ENCODE assay signal across 25 cellular contexts in genomic region chrX:9681422-9681821, GRCh38.
DNase-seq lines count a peak whose midpoint lies in the region; ATAC-seq and TF ChIP-seq lines count a peak whose summit lies in the region.
"Had no signal": no experiment of that assay in that cellular context is flagged by ENCODE, and none has a peak within 500 bp of the region (broad histone marks: within the 10 kb centered on the region; RNA-seq: fewer than 3 reads in every experiment).

No MANE protein-coding gene starts in this region.

- dilution Hi-C loops in mammary epithelial cell (cut with HindIII; ENCODE audit: low sequenced_read_pairs): no loop called here

- DNase-seq in MCF 10A (ENCODE audit: unreplicated experiment) (peak; percentile 63), mammary epithelial cell (no peak), astrocyte of the hippocampus (ENCODE audit: low read depth, low spot score) (peak; percentile 75), glomerular visceral epithelial cell (ENCODE audit: extremely low spot score) (peak; percentile 70)
- no peak for DNase-seq in CD4-positive, alpha-beta T cell
- no peak for DNase-seq in activated naive CD4-positive, alpha-beta T cell treated with anti-CD3 and anti-CD28 coated beads, Interleukin-2, amount 10 ng/mL, durations not matched to agents 7 days and 5 days
- DNase-seq: 8988T; activated naive CD8-positive, alpha-beta T cell treated with anti-CD3 and anti-CD28 coated beads, Interleukin-2, amount 10 ng/mL, durations not matched to agents 7 days and 5 days; C1 segment of cervical spinal cord; DMS 273 treated with DMSO at 0.1 percent for 48 hours; dorsolateral prefrontal cortex; erythroblast; KBM-7; NCI-H1048; NCI-H2081; NCI-H524 treated with DMSO at 0.1 percent for 48 hours; T-helper 1 cell had no signal

- H3K4me1 ChIP-seq in mammary epithelial cell (ENCODE audit: insufficient read depth, low read length): no peaks in the 10 kb centered on the region
- H3K4me1 ChIP-seq: prostate gland had no signal

- H3K36me3 ChIP-seq in mammary epithelial cell (ENCODE audit: insufficient read depth, low read length): no peaks in the 10 kb centered on the region
- H3K36me3 ChIP-seq: prostate gland had no signal

- H3K9ac ChIP-seq in mammary epithelial cell (ENCODE audit: insufficient read depth, low read length): no peak overlapping the region

- no peaks in the 10 kb centered on the region for H3K27me3 ChIP-seq in mammary epithelial cell (ENCODE audit: insufficient read depth, low read length)
- no peaks in the 10 kb centered on the region for H3K27me3 ChIP-seq in CD4-positive, alpha-beta T cell (ENCODE audit: control insufficient read depth, insufficient read depth, low read length)
- H3K27me3 ChIP-seq: hepatocyte had no signal

- peaks cover 5% of the 10 kb centered on the region for H3K9me3 ChIP-seq in mammary epithelial cell (replicated peaks; ENCODE audit: insufficient read depth, low read length)
- no peaks in the 10 kb centered on the region for H3K9me3 ChIP-seq in CD4-positive, alpha-beta T cell (ENCODE audit: control insufficient read depth, low read length)
- H3K9me3 ChIP-seq: prostate gland had no signal

- BruUV-seq in MCF 10A (replicated peaks; lab: Mats Ljungman, UMichigan): no TSS peak
- BruUV-seq in mammary epithelial cell (replicated peaks; lab: Mats Ljungman, UMichigan): no TSS peak

- no peaks in the 10 kb centered on the region for H4K20me1 ChIP-seq in mammary epithelial cell (ENCODE audit: insufficient read depth, low read length)

- H3K4me1 Mint-ChIP-seq in MCF 10A (ENCODE audit: insufficient read depth, unreplicated experiment): peaks cover 18% of the 10 kb centered on the region
- peaks cover 18% of the 10 kb centered on the region for H3K4me1 Mint-ChIP-seq in CD4-positive, alpha-beta T cell (ENCODE audit: low read depth)
- H3K4me1 Mint-ChIP-seq in activated naive CD4-positive, alpha-beta T cell treated with anti-CD3 and anti-CD28 coated beads, Interleukin-2, amount 10 ng/mL, durations not matched to agents 7 days and 5 days: peaks cover 27% of the 10 kb centered on the region

- H3K36me3 Mint-ChIP-seq in MCF 10A (ENCODE audit: insufficient read depth, unreplicated experiment): peaks cover 13% of the 10 kb centered on the region
- H3K36me3 Mint-ChIP-seq in CD4-positive, alpha-beta T cell (ENCODE audit: low read depth): peaks cover 61% of the 10 kb centered on the region
- peaks cover 25% of the 10 kb centered on the region for H3K36me3 Mint-ChIP-seq in activated naive CD4-positive, alpha-beta T cell treated with anti-CD3 and anti-CD28 coated beads, Interleukin-2, amount 10 ng/mL, durations not matched to agents 7 days and 5 days

- H3K4me3 Mint-ChIP-seq in MCF 10A (ENCODE audit: unreplicated experiment): no peak overlapping the region
- no peak overlapping the region for H3K4me3 Mint-ChIP-seq in CD4-positive, alpha-beta T cell
- H3K4me3 Mint-ChIP-seq in activated naive CD4-positive, alpha-beta T cell treated with anti-CD3 and anti-CD28 coated beads, Interleukin-2, amount 10 ng/mL, durations not matched to agents 7 days and 5 days: no peak overlapping the region
- H3K4me3 Mint-ChIP-seq: activated naive CD8-positive, alpha-beta T cell treated with anti-CD3 and anti-CD28 coated beads, Interleukin-2, amount 10 ng/mL, durations not matched to agents 7 days and 5 days; GM23338; memory B cell; natural killer cell treated with Interleukin-12 subunit alpha and Interleukin-12 subunit beta and Interleukin-15 and Interleukin-18, amount 100 ng/mL, for 72 hours had no signal

- H3K79me2 ChIP-seq in mammary epithelial cell (ENCODE audit: insufficient read depth, low read length): no peaks in the 10 kb centered on the region
- H3K79me2 ChIP-seq: hepatocyte had no signal

- intact Hi-C loops in MCF 10A (cut with micrococcal nuclease) (no loop called here), mammary epithelial cell (cut with micrococcal nuclease) (no loop called here)
- intact Hi-C loops in CD4-positive, alpha-beta T cell (cut with DNase I, micrococcal nuclease): no loop called here

- TF ChIP-seq CTCF in MCF 10A (IDR thresholded peaks at IDR 0.05; ENCODE audit: unreplicated experiment) (no peak), mammary epithelial cell (conservative IDR thresholded peaks at IDR 0.05 in 1 of 2, IDR thresholded peaks at IDR 0.05 in 1 of 2; ENCODE audit: extremely low read depth in 1 of 2, insufficient read depth in 1 of 2, low read depth in 1 of 2, low read length in 2 of 2) (no peak)
- no peak for TF ChIP-seq CTCF in CD4-positive, alpha-beta T cell (IDR thresholded peaks at IDR 0.05)

- no peak overlapping the region for H3K27ac ChIP-seq in mammary epithelial cell (ENCODE audit: insufficient read depth, low read depth, low read length)
- H3K27ac ChIP-seq in CD4-positive, alpha-beta T cell (ENCODE audit: low read depth, low read length): no peak overlapping the region
- H3K27ac ChIP-seq: dorsolateral prefrontal cortex, hepatocyte, prostate gland had no signal

- no peaks in the 10 kb centered on the region for H3K9me3 Mint-ChIP-seq in MCF 10A (ENCODE audit: unreplicated experiment)
- H3K9me3 Mint-ChIP-seq in CD4-positive, alpha-beta T cell: no peaks in the 10 kb centered on the region
- peaks cover 10% of the 10 kb centered on the region for H3K9me3 Mint-ChIP-seq in activated naive CD4-positive, alpha-beta T cell treated with anti-CD3 and anti-CD28 coated beads, Interleukin-2, amount 10 ng/mL, durations not matched to agents 7 days and 5 days
- H3K9me3 Mint-ChIP-seq: GM23338; natural killer cell treated with Interleukin-12 subunit alpha and Interleukin-12 subunit beta and Interleukin-15 and Interleukin-18, amount 100 ng/mL, for 72 hours had no signal

- H3K4me3 ChIP-seq in mammary epithelial cell (replicated peaks in 1 of 3; ENCODE audit: insufficient read depth in 1 of 3, low read depth in 2 of 3, low read length in 3 of 3): no peak overlapping the region
- H3K4me3 ChIP-seq: dorsolateral prefrontal cortex, GM23338, hepatocyte, prostate gland had no signal

- 57% methylated on average over 4 of the region's 4 CpGs for WGBS in mammary epithelial cell (ENCODE audit: low coverage, missing lambda C conversion rate)

- H2AFZ ChIP-seq in mammary epithelial cell (ENCODE audit: low read depth, low read length): no peak overlapping the region
- H2AFZ ChIP-seq: GM23338, hepatocyte had no signal

- POLR2A ChIA-PET in MCF 10A (lab: Yijun Ruan, JAX): no interaction called here
- POLR2A ChIA-PET in CD4-positive, alpha-beta T cell (lab: Charles Lee): no interaction called here

- in situ Hi-C loops in mammary epithelial cell (cut with MboI; ENCODE audit: low sequenced_read_pairs in 2 of 2): no loop called here

- ATAC-seq in CD4-positive, alpha-beta T cell (ENCODE audit: poor library complexity): no peak
- ATAC-seq in GM21360 (IDR thresholded peaks at IDR 0.05; ENCODE audit: unreplicated experiment) (no peak), HG02870 (IDR thresholded peaks at IDR 0.05; ENCODE audit: unreplicated experiment) (no peak)
- ATAC-seq: natural killer cell treated with Interleukin-12 subunit alpha and Interleukin-12 subunit beta and Interleukin-15 and Interleukin-18, amount 100 ng/mL, for 72 hours; Right ventricle myocardium inferior had no signal

- H3K27ac Mint-ChIP-seq in MCF 10A (ENCODE audit: low read depth, unreplicated experiment): no peak overlapping the region
- H3K27ac Mint-ChIP-seq in CD4-positive, alpha-beta T cell: no peak overlapping the region
- H3K27ac Mint-ChIP-seq in activated naive CD4-positive, alpha-beta T cell treated with anti-CD3 and anti-CD28 coated beads, Interleukin-2, amount 10 ng/mL, durations not matched to agents 7 days and 5 days: no peak overlapping the region
- H3K27ac Mint-ChIP-seq: activated naive CD8-positive, alpha-beta T cell treated with anti-CD3 and anti-CD28 coated beads, Interleukin-2, amount 10 ng/mL, durations not matched to agents 7 days and 5 days; GM23338; memory B cell; natural killer cell treated with Interleukin-12 subunit alpha and Interleukin-12 subunit beta and Interleukin-15 and Interleukin-18, amount 100 ng/mL, for 72 hours had no signal

- H3K27me3 Mint-ChIP-seq in MCF 10A (ENCODE audit: insufficient read depth, unreplicated experiment): peaks cover 16% of the 10 kb centered on the region
- no peaks in the 10 kb centered on the region for H3K27me3 Mint-ChIP-seq in CD4-positive, alpha-beta T cell
- no peaks in the 10 kb centered on the region for H3K27me3 Mint-ChIP-seq in activated naive CD4-positive, alpha-beta T cell treated with anti-CD3 and anti-CD28 coated beads, Interleukin-2, amount 10 ng/mL, durations not matched to agents 7 days and 5 days
- H3K27me3 Mint-ChIP-seq: activated naive CD8-positive, alpha-beta T cell treated with anti-CD3 and anti-CD28 coated beads, Interleukin-2, amount 10 ng/mL, durations not matched to agents 7 days and 5 days; memory B cell; natural killer cell treated with Interleukin-12 subunit alpha and Interleukin-12 subunit beta and Interleukin-15 and Interleukin-18, amount 100 ng/mL, for 72 hours had no signal

- H3K4me2 ChIP-seq in mammary epithelial cell (ENCODE audit: insufficient read depth, low read depth, low read length): no peak overlapping the region
- H3K4me2 ChIP-seq: GM23338, hepatocyte had no signal

- CTCF ChIA-PET in MCF 10A (lab: Yijun Ruan, JAX): interaction anchor here (0.7 to 1.1 kb wide), 2 partner anchors 9 to 867 kb away, joined by 3 read pairs; no protein-coding TSS in a partner anchor
- CTCF ChIA-PET in mammary epithelial cell (lab: Charles Lee; ENCODE audit: low non-redundant PET): no interaction called here
- CTCF ChIA-PET in CD4-positive, alpha-beta T cell (lab: Charles Lee): no interaction called here
- CTCF ChIA-PET in activated naive CD4-positive, alpha-beta T cell treated with anti-CD3 and anti-CD28 coated beads, Interleukin-2, amount 10 ng/mL, durations not matched to agents 7 days and 5 days (lab: Charles Lee): no interaction called here

Comparison
In these comparisons a context has a peak if more than half of its experiments do, and no peak if none do; other contexts are left out.
1. DNase-seq: peak in MCF 10A (single experiment), astrocyte of the hippocampus (single experiment) and glomerular visceral epithelial cell (single experiment); none in mammary epithelial cell (single experiment), CD4-positive, alpha-beta T cell (0 of 10) and activated naive CD4-positive, alpha-beta T cell treated with anti-CD3 and anti-CD28 coated beads, Interleukin-2, amount 10 ng/mL, durations not matched to agents 7 days and 5 days (single experiment).